In genomic region chr18:45920367-45920766, GRCh38 we compare ENCODE assay signal across 9 cellular contexts. TPM values are rescaled to one million over a fixed set of nuclear protein-coding genes. Genes with fewer than 3 reads are reported as not detected.
DNase-seq lines count a peak whose midpoint lies in the region; ATAC-seq and TF ChIP-seq lines count a peak whose summit lies in the region.
"Had no signal": no experiment of that assay in that cellular context is flagged by ENCODE, and none has a peak within 500 bp of the region (broad histone marks: within the 10 kb centered on the region; RNA-seq: fewer than 3 reads in every experiment).

No MANE protein-coding gene starts in this region.

- H3K36me3 ChIP-seq in body of pancreas (replicated peaks in 1 of 2; ENCODE audit: insufficient read depth in 1 of 2, low read depth in 2 of 2) (peaks cover 0 to 33% of the 10 kb centered on the region in 2 donors), right lobe of liver (peaks cover 9 to 61% (median 22%) of the 10 kb centered on the region in 4 donors), mesenchymal stem cell (ENCODE audit: control insufficient read depth in 1 of 2, insufficient read depth in 2 of 2, low read depth in 1 of 2, low read length in 2 of 2) (peaks cover 37 to 95% of the 10 kb centered on the region in 2 experiments)

- no peak overlapping the region for H2AK5ac ChIP-seq in mesenchymal stem cell (ENCODE audit: low read length, severe bottlenecking)

- no peak overlapping the region for H3K4me3 ChIP-seq in body of pancreas
- no peak overlapping the region for H3K4me3 ChIP-seq in right lobe of liver
- H3K4me3 ChIP-seq in mesenchymal stem cell (ENCODE audit: insufficient read depth in 1 of 2, low read depth in 1 of 2, low read length in 2 of 2), result no peak overlapping the region

- H3K4ac ChIP-seq in mesenchymal stem cell (ENCODE audit: low read depth in 1 of 2, low read length in 2 of 2), result no peak overlapping the region

- H2AFZ ChIP-seq in mesenchymal stem cell (ENCODE audit: low read depth, low read length), result no peak overlapping the region
- H2AFZ ChIP-seq: parathyroid adenoma had no signal

- H2BK5ac ChIP-seq in mesenchymal stem cell (ENCODE audit: low read depth, low read length, poor library complexity, severe bottlenecking), result no peak overlapping the region

- H3K27ac ChIP-seq in body of pancreas (no peak overlapping the region), right lobe of liver (no peak overlapping the region), mesenchymal stem cell (ENCODE audit: low read length, poor library complexity, severe bottlenecking) (no peak overlapping the region)
- H3K27ac ChIP-seq: parathyroid adenoma had no signal

- TF ChIP-seq POLR2A in body of pancreas (IDR thresholded peaks at IDR 0.05) (no peak), right lobe of liver (IDR thresholded peaks at IDR 0.05) (no peak)

- TF ChIP-seq CTCF in body of pancreas (IDR thresholded peaks at IDR 0.05), result no peak
- no peak for TF ChIP-seq CTCF in right lobe of liver (IDR thresholded peaks at IDR 0.05)

- H3K27me3 Mint-ChIP-seq in activated T-cell treated with anti-CD3 and anti-CD28 coated beads, Interleukin-2, amount 50 U/mL, for 72 hours (ENCODE audit: low read depth), result no peaks in the 10 kb centered on the region

- no peak overlapping the region for H2BK12ac ChIP-seq in mesenchymal stem cell (ENCODE audit: low read length in 2 of 2)

- H3K9me3 ChIP-seq in body of pancreas (no peaks in the 10 kb centered on the region), right lobe of liver (no peaks in the 10 kb centered on the region), mesenchymal stem cell (ENCODE audit: control insufficient read depth, low read length) (no peaks in the 10 kb centered on the region)

- no peak overlapping the region for H2BK15ac ChIP-seq in mesenchymal stem cell (ENCODE audit: low read depth, poor library complexity, severe bottlenecking)

- peaks cover 5% of the 10 kb centered on the region for H3K4me1 Mint-ChIP-seq in activated T-cell treated with anti-CD3 and anti-CD28 coated beads, Interleukin-2, amount 50 U/mL, for 72 hours (ENCODE audit: low read depth)

- H3K4me1 ChIP-seq in body of pancreas (peaks cover 12% of the 10 kb centered on the region), right lobe of liver (peaks cover 0 to 9% (median 4%) of the 10 kb centered on the region in 4 donors), mesenchymal stem cell (ENCODE audit: control insufficient read depth, insufficient read depth, low read depth, low read length) (no peaks in the 10 kb centered on the region)

- peak; percentile 84 for ATAC-seq in body of pancreas
- peak; percentile 91 to 97 (median 96) for ATAC-seq in right lobe of liver
- no peak for ATAC-seq in HG03571 (IDR thresholded peaks at IDR 0.05; ENCODE audit: unreplicated experiment)
- ATAC-seq in activated T-cell treated with anti-CD3 and anti-CD28 coated beads, Interleukin-2, amount 50 U/mL, for 72 hours (replicated peaks in 1 of 2), result no peak

- H4K8ac ChIP-seq in mesenchymal stem cell (ENCODE audit: low read length), result no peak overlapping the region

- H3K27ac Mint-ChIP-seq in activated T-cell treated with anti-CD3 and anti-CD28 coated beads, Interleukin-2, amount 50 U/mL, for 72 hours, result no peak overlapping the region

- peak; percentile 61 for DNase-seq in AG20443 (ENCODE audit: low spot score)
- DNase-seq in NCI-H1105 treated with DMSO at 0.1 percent for 48 hours (lab: John Stamatoyannopoulos, UW), result peak; percentile 40
- DNase-seq in body of pancreas, result peak; percentile 84 to 93 (median 90)
- DNase-seq in right lobe of liver, result peak; percentile 89 to 91 (median 91)
- DNase-seq in activated T-cell treated with anti-CD3 and anti-CD28 coated beads, Interleukin-2, amount 50 U/mL, for 72 hours, result no peak
- DNase-seq in mesenchymal stem cell, result no peak
- DNase-seq in NCI-H526 treated with DMSO at 0.1 percent for 48 hours (lab: John Stamatoyannopoulos, UW), result no peak

- 8 to 18% methylated on average over 4 of the region's 4 CpGs for WGBS in body of pancreas, 2 donors
- WGBS in right lobe of liver (ENCODE audit: insufficient coverage, low coverage, low lambda C conversion rate, missing lambda C conversion rate), result 19% methylated on average over 4 of the region's 4 CpGs
- 81% methylated on average over 3 of the region's 4 CpGs for WGBS in mesenchymal stem cell

- peaks cover 3 to 5% of the 10 kb centered on the region in 2 donors for H3K36me3 Mint-ChIP-seq in activated T-cell treated with anti-CD3 and anti-CD28 coated beads, Interleukin-2, amount 50 U/mL, for 72 hours (ENCODE audit: insufficient read depth in 2 of 2)

- no peak overlapping the region for H3K9ac ChIP-seq in mesenchymal stem cell (ENCODE audit: low read length)
- H3K9ac ChIP-seq: parathyroid adenoma had no signal

- H3K79me1 ChIP-seq in mesenchymal stem cell (replicated peaks; ENCODE audit: low read length, poor library complexity, severe bottlenecking), result peaks cover 21% of the 10 kb centered on the region

- no peak overlapping the region for H2BK120ac ChIP-seq in mesenchymal stem cell (ENCODE audit: low read depth, low read length)

- no peak overlapping the region for H3K14ac ChIP-seq in mesenchymal stem cell (ENCODE audit: low read length in 2 of 2)

- H3K27me3 ChIP-seq in body of pancreas, result no peaks in the 10 kb centered on the region
- H3K27me3 ChIP-seq in right lobe of liver, result no peaks in the 10 kb centered on the region
- H3K27me3 ChIP-seq in mesenchymal stem cell (ENCODE audit: control insufficient read depth in 1 of 2, insufficient read depth in 1 of 2, low read length in 2 of 2), result no peaks in the 10 kb centered on the region

- no peaks in the 10 kb centered on the region for H3K9me3 Mint-ChIP-seq in activated T-cell treated with anti-CD3 and anti-CD28 coated beads, Interleukin-2, amount 50 U/mL, for 72 hours

- no peak overlapping the region for H4K91ac ChIP-seq in mesenchymal stem cell (ENCODE audit: low read length)

- H3K4me2 ChIP-seq in mesenchymal stem cell (ENCODE audit: low read length, poor library complexity, severe bottlenecking), result no peak overlapping the region

- H3K23ac ChIP-seq in mesenchymal stem cell (ENCODE audit: low read length in 2 of 2), result no peak overlapping the region

- intact Hi-C loops in body of pancreas (cut with DNase I) (no loop called here), right lobe of liver (cut with DNase I) (no loop called here)

- no peak overlapping the region for H3K4me3 Mint-ChIP-seq in activated T-cell treated with anti-CD3 and anti-CD28 coated beads, Interleukin-2, amount 50 U/mL, for 72 hours

- no peak overlapping the region for H3K18ac ChIP-seq in mesenchymal stem cell (ENCODE audit: low read depth in 1 of 2, low read length in 2 of 2)

RNA-seq across cellular contexts. Expression of gene EPG5, which starts 46.8 kb away (rescaled TPM):
- total RNA-seq in body of pancreas, result 10 to 100 TPM; 13.2 to 14.5 TPM
- total RNA-seq in right lobe of liver, result 10 to 100 TPM; 11.6 to 15.2 (median 12.4) TPM
- 10 to 100 TPM; 22.2 to 27.0 TPM for total RNA-seq in activated T-cell treated with anti-CD3 and anti-CD28 coated beads, Interleukin-2, amount 50 U/mL, for 72 hours
- polyA plus RNA-seq in mesenchymal stem cell (2013, experiment 1 of 2), result 5.7 TPM
- polyA plus RNA-seq in mesenchymal stem cell (2013, experiment 2 of 2), result 5.4 TPM

Comparison
In these comparisons a context has a peak if more than half of its experiments do, and no peak if none do; other contexts are left out.
1. DNase-seq: peak in AG20443 (single experiment), NCI-H1105 treated with DMSO at 0.1 percent for 48 hours (single experiment), body of pancreas (4 of 4) and right lobe of liver (3 of 3); none in activated T-cell treated with anti-CD3 and anti-CD28 coated beads, Interleukin-2, amount 50 U/mL, for 72 hours (0 of 2), mesenchymal stem cell (single experiment) and NCI-H526 treated with DMSO at 0.1 percent for 48 hours (single experiment).
2. ATAC-seq: peak in body of pancreas (single experiment) and right lobe of liver (4 of 4); none in HG03571 (single experiment) and activated T-cell treated with anti-CD3 and anti-CD28 coated beads, Interleukin-2, amount 50 U/mL, for 72 hours (0 of 2).